In genomic region chr20:48824830-48825550, GRCh38 we compare ENCODE assay signal across 9 cellular contexts. TPM values are rescaled to one million over a fixed set of nuclear protein-coding genes. Genes with fewer than 3 reads are reported as not detected.
DNase-seq lines count a peak whose midpoint lies in the region; ATAC-seq and TF ChIP-seq lines count a peak whose summit lies in the region.
"Had no signal": no experiment of that assay in that cellular context is flagged by ENCODE, and none has a peak within 500 bp of the region (broad histone marks: within the 10 kb centered on the region; RNA-seq: fewer than 3 reads in every experiment).

No MANE protein-coding gene starts in this region.

- H3K36me3 Mint-ChIP-seq in activated T-cell treated with anti-CD3 and anti-CD28 coated beads, Interleukin-2, amount 50 U/mL, for 72 hours (ENCODE audit: insufficient read depth in 2 of 2), result peaks cover 7 to 10% of the 10 kb centered on the region in 2 donors
- no peaks in the 10 kb centered on the region for H3K36me3 Mint-ChIP-seq in type B pancreatic cell

- BruUV-seq in mammary epithelial cell (replicated peaks; lab: Mats Ljungman, UMichigan), result no TSS peak

- H3K4me2 ChIP-seq in mammary epithelial cell (ENCODE audit: insufficient read depth, low read depth, low read length), result no peak overlapping the region

- H3K36me3 ChIP-seq in breast epithelium (no peaks in the 10 kb centered on the region), mammary epithelial cell (ENCODE audit: insufficient read depth, low read length) (no peaks in the 10 kb centered on the region), lower lobe of right lung (no peaks in the 10 kb centered on the region)

- H4K20me1 ChIP-seq in mammary epithelial cell (ENCODE audit: insufficient read depth, low read length), result no peaks in the 10 kb centered on the region

- H3K79me2 ChIP-seq in mammary epithelial cell (ENCODE audit: insufficient read depth, low read length), result no peaks in the 10 kb centered on the region

- H3K27ac ChIP-seq in breast epithelium (peak overlapping the region; percentile 26 to 79), mammary epithelial cell (ENCODE audit: insufficient read depth, low read depth, low read length) (no peak overlapping the region), lower lobe of right lung (peak overlapping the region; percentile 88)

- H3K27ac Mint-ChIP-seq in activated T-cell treated with anti-CD3 and anti-CD28 coated beads, Interleukin-2, amount 50 U/mL, for 72 hours, result peak overlapping the region; percentile 98
- H3K27ac Mint-ChIP-seq in type B pancreatic cell, result no peak overlapping the region

- peak overlapping the region; percentile 99 for H3K4me3 Mint-ChIP-seq in activated T-cell treated with anti-CD3 and anti-CD28 coated beads, Interleukin-2, amount 50 U/mL, for 72 hours
- H3K4me3 Mint-ChIP-seq in type B pancreatic cell, result peak overlapping the region; percentile 37

- DNase-seq in breast epithelium (ENCODE audit: low spot score in 2 of 2), result no peak
- no peak for DNase-seq in mammary epithelial cell
- DNase-seq in activated T-cell treated with anti-CD3 and anti-CD28 coated beads, Interleukin-2, amount 50 U/mL, for 72 hours, result no peak
- no peak for DNase-seq in lower lobe of right lung
- DNase-seq in type B pancreatic cell (ENCODE audit: extremely low spot score, unreplicated experiment), result no peak
- no peak for DNase-seq in NCI-H446 (lab: John Stamatoyannopoulos, UW)
- DNase-seq in ACHN, result no peak
- DNase-seq: NCI-H1092 had no signal

- no peak for ATAC-seq in activated T-cell treated with anti-CD3 and anti-CD28 coated beads, Interleukin-2, amount 50 U/mL, for 72 hours (replicated peaks in 1 of 2)
- no peak for ATAC-seq in lower lobe of right lung
- ATAC-seq in HG02623 (IDR thresholded peaks at IDR 0.05; ENCODE audit: unreplicated experiment), result no peak

- no peak overlapping the region for H2AFZ ChIP-seq in mammary epithelial cell (ENCODE audit: low read depth, low read length)

- H3K4me1 Mint-ChIP-seq in activated T-cell treated with anti-CD3 and anti-CD28 coated beads, Interleukin-2, amount 50 U/mL, for 72 hours (ENCODE audit: low read depth), result peaks cover 60% of the 10 kb centered on the region
- H3K4me1 Mint-ChIP-seq in type B pancreatic cell (ENCODE audit: unreplicated experiment), result peaks cover 26% of the 10 kb centered on the region

- no peaks in the 10 kb centered on the region for H3K27me3 ChIP-seq in breast epithelium
- H3K27me3 ChIP-seq in mammary epithelial cell (ENCODE audit: insufficient read depth, low read length), result peaks cover 16% of the 10 kb centered on the region
- H3K27me3 ChIP-seq in lower lobe of right lung (ENCODE audit: low read depth), result peaks cover 20% of the 10 kb centered on the region

- H3K4me1 ChIP-seq in breast epithelium (no peaks in the 10 kb centered on the region), mammary epithelial cell (ENCODE audit: insufficient read depth, low read length) (peaks cover 10% of the 10 kb centered on the region), lower lobe of right lung (peaks cover 62% of the 10 kb centered on the region)

- TF ChIP-seq POLR2A in breast epithelium (IDR thresholded peaks at IDR 0.05), result no peak

- in situ Hi-C loops in mammary epithelial cell (cut with MboI; ENCODE audit: low sequenced_read_pairs in 2 of 2), result no loop called here
- in situ Hi-C loops in ACHN (cut with HindIII; ENCODE audit: low pct_ligation_motif_present, low pct_unique_long_range_greater_than_20kb, low sequenced_read_pairs), result no loop called here

- H3K9me3 ChIP-seq in breast epithelium, result no peaks in the 10 kb centered on the region
- H3K9me3 ChIP-seq in mammary epithelial cell (replicated peaks; ENCODE audit: insufficient read depth, low read length), result no peaks in the 10 kb centered on the region
- no peaks in the 10 kb centered on the region for H3K9me3 ChIP-seq in lower lobe of right lung

- H3K4me3 ChIP-seq in breast epithelium, result peak overlapping the region in 2 of 3 donors; percentile 69 to 87
- H3K4me3 ChIP-seq in mammary epithelial cell (replicated peaks in 1 of 3; ENCODE audit: insufficient read depth in 1 of 3, low read depth in 2 of 3, low read length in 3 of 3), result no peak overlapping the region
- peak overlapping the region; percentile 75 for H3K4me3 ChIP-seq in lower lobe of right lung

- CTCF ChIA-PET in mammary epithelial cell (lab: Charles Lee; ENCODE audit: low non-redundant PET), result no interaction called here

- 33% methylated on average over 10 of the region's 12 CpGs for WGBS in mammary epithelial cell (ENCODE audit: low coverage, missing lambda C conversion rate)

- H3K9ac ChIP-seq in mammary epithelial cell (ENCODE audit: insufficient read depth, low read length), result no peak overlapping the region

- dilution Hi-C loops in mammary epithelial cell (cut with HindIII; ENCODE audit: low sequenced_read_pairs), result no loop called here

- intact Hi-C loops in breast epithelium (cut with DNase I; ENCODE audit: low total_unique reads), result loop anchor here (5.0 kb wide), 1 partner anchor 1143 kb away; no protein-coding TSS in a partner anchor
- intact Hi-C loops in mammary epithelial cell (cut with micrococcal nuclease), result no loop called here
- intact Hi-C loops in lower lobe of right lung (cut with DNase I), result no loop called here

- peaks cover 15% of the 10 kb centered on the region for H3K27me3 Mint-ChIP-seq in activated T-cell treated with anti-CD3 and anti-CD28 coated beads, Interleukin-2, amount 50 U/mL, for 72 hours (ENCODE audit: low read depth)
- H3K27me3 Mint-ChIP-seq in type B pancreatic cell, result peaks cover 70% of the 10 kb centered on the region

- no peak for TF ChIP-seq CTCF in breast epithelium (IDR thresholded peaks at IDR 0.05)
- no peak for TF ChIP-seq CTCF in mammary epithelial cell (conservative IDR thresholded peaks at IDR 0.05 in 1 of 2, IDR thresholded peaks at IDR 0.05 in 1 of 2; ENCODE audit: extremely low read depth in 1 of 2, insufficient read depth in 1 of 2, low read depth in 1 of 2, low read length in 2 of 2)
- no peak for TF ChIP-seq CTCF in lower lobe of right lung (IDR thresholded peaks at IDR 0.05)
- no peak for TF ChIP-seq CTCF in type B pancreatic cell (conservative IDR thresholded peaks at IDR 0.05)

- H3K9me3 Mint-ChIP-seq in activated T-cell treated with anti-CD3 and anti-CD28 coated beads, Interleukin-2, amount 50 U/mL, for 72 hours, result no peaks in the 10 kb centered on the region
- no peaks in the 10 kb centered on the region for H3K9me3 Mint-ChIP-seq in type B pancreatic cell

RNA-seq across cellular contexts. Expression of gene PREX1, which starts 2.8 kb away (rescaled TPM):
- 10 to 100 TPM; 53.1 to 84.2 (median 65.1) TPM for total RNA-seq in breast epithelium
- under 1 TPM in 1 of 2 donors, not detected in 1; 0.17 TPM for total RNA-seq in mammary epithelial cell
- polyA plus RNA-seq in mammary epithelial cell, result 0.06 TPM
- not detected for polyA minus RNA-seq in mammary epithelial cell
- 100 to 1,000 TPM in 1 of 2 donors, 10 to 100 TPM in 1; 85.6 to 112 TPM for total RNA-seq in activated T-cell treated with anti-CD3 and anti-CD28 coated beads, Interleukin-2, amount 50 U/mL, for 72 hours
- 78.2 TPM for total RNA-seq in lower lobe of right lung
- 0.71 and 20.8 TPM in 2 replicates for total RNA-seq in type B pancreatic cell (ENCODE audit: low replicate concordance)

Comparison
In these comparisons a context has a peak if more than half of its experiments do, and no peak if none do; other contexts are left out.
1. H3K4me3 ChIP-seq: peak in breast epithelium (2 of 3) and lower lobe of right lung (single experiment); none in mammary epithelial cell (0 of 3).